1 cellular context compared by ENCODE assay signal in the genomic region with DNA sequence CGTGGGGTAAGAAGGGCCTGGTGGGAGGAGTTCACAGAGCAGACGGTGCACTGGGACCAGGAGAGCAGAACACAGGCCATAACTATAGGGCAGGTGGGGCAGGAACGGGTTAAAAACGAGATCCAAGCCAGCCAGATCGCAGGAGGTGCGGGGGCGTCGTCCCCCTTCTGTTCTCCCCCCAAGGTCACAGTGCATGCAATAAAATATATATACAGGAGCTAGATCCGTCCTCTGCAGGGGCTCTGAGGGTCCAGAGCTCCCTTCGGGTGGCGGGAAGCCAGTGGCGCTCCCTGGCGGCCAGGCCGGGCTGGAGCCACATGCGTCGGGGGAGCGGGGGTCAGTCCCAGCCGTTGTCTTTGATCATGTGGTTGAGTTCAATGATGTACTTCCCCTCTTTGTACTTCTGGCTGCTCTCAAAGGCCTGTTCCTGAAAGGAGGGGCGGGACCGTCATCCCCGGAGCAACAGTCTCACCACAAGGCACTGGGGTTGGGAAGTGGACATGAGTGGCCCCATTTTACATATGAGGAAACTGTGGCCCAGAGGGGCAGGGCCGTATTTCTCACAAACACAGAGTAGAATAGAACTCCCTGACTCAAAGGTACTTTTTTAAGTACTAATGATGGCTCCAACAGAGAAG.
TF ChIP-seq lines count a peak whose summit lies in the region.

No MANE protein-coding gene starts in this region.

TF ChIP-seq in WTC11, 78 proteins besides CTCF, POLR2A, EP300 and RAD21 (continued from another document):
- TF ChIP-seq, protein P1, sequence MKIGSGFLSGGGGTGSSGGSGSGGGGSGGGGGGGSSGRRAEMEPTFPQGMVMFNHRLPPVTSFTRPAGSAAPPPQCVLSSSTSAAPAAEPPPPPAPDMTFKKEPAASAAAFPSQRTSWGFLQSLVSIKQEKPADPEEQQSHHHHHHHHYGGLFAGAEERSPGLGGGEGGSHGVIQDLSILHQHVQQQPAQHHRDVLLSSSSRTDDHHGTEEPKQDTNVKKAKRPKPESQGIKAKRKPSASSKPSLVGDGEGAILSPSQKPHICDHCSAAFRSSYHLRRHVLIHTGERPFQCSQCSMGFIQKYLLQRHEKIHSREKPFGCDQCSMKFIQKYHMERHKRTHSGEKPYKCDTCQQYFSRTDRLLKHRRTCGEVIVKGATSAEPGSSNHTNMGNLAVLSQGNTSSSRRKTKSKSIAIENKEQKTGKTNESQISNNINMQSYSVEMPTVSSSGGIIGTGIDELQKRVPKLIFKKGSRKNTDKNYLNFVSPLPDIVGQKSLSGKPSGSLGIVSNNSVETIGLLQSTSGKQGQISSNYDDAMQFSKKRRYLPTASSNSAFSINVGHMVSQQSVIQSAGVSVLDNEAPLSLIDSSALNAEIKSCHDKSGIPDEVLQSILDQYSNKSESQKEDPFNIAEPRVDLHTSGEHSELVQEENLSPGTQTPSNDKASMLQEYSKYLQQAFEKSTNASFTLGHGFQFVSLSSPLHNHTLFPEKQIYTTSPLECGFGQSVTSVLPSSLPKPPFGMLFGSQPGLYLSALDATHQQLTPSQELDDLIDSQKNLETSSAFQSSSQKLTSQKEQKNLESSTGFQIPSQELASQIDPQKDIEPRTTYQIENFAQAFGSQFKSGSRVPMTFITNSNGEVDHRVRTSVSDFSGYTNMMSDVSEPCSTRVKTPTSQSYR (CRISPR knock-in tag; IDR thresholded peaks at IDR 0.05): no peak
- TF ChIP-seq, protein P2, sequence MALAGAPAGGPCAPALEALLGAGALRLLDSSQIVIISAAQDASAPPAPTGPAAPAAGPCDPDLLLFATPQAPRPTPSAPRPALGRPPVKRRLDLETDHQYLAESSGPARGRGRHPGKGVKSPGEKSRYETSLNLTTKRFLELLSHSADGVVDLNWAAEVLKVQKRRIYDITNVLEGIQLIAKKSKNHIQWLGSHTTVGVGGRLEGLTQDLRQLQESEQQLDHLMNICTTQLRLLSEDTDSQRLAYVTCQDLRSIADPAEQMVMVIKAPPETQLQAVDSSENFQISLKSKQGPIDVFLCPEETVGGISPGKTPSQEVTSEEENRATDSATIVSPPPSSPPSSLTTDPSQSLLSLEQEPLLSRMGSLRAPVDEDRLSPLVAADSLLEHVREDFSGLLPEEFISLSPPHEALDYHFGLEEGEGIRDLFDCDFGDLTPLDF (CRISPR knock-in tag; IDR thresholded peaks at IDR 0.05): 0 out of 2 replicates have a peak, but pooled peaks have one; percentile 5
- TF ChIP-seq FOXK1 (CRISPR knock-in tag; IDR thresholded peaks at IDR 0.05) (peak; percentile 47; the same call in 1 of the 2 replicates), GTF2I (CRISPR knock-in tag; conservative IDR thresholded peaks at IDR 0.05) (peak; percentile 91), RELA (CRISPR knock-in tag; IDR thresholded peaks at IDR 0.05; ENCODE audit: borderline replicate concordance) (no peak), CBFB (CRISPR knock-in tag; IDR thresholded peaks at IDR 0.05; ENCODE audit: low read depth) (no peak), ZNF121 (CRISPR knock-in tag; IDR thresholded peaks at IDR 0.05) (peak; percentile 45; the same call in 1 of the 2 replicates), CREB1 (CRISPR knock-in tag; IDR thresholded peaks at IDR 0.05) (no peak), MYBL2 (CRISPR knock-in tag; IDR thresholded peaks at IDR 0.05) (peak; percentile 81; the same call in 1 of the 2 replicates)
- TF ChIP-seq, protein P3, sequence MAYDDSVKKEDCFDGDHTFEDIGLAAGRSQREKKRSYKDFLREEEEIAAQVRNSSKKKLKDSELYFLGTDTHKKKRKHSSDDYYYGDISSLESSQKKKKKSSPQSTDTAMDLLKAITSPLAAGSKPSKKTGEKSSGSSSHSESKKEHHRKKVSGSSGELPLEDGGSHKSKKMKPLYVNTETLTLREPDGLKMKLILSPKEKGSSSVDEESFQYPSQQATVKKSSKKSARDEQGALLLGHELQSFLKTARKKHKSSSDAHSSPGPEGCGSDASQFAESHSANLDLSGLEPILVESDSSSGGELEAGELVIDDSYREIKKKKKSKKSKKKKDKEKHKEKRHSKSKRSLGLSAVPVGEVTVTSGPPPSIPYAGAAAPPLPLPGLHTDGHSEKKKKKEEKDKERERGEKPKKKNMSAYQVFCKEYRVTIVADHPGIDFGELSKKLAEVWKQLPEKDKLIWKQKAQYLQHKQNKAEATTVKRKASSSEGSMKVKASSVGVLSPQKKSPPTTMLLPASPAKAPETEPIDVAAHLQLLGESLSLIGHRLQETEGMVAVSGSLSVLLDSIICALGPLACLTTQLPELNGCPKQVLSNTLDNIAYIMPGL (CRISPR knock-in tag; IDR thresholded peaks at IDR 0.05): peak; percentile 28; the same call in 1 of the 2 replicates
- TF ChIP-seq, protein P4, sequence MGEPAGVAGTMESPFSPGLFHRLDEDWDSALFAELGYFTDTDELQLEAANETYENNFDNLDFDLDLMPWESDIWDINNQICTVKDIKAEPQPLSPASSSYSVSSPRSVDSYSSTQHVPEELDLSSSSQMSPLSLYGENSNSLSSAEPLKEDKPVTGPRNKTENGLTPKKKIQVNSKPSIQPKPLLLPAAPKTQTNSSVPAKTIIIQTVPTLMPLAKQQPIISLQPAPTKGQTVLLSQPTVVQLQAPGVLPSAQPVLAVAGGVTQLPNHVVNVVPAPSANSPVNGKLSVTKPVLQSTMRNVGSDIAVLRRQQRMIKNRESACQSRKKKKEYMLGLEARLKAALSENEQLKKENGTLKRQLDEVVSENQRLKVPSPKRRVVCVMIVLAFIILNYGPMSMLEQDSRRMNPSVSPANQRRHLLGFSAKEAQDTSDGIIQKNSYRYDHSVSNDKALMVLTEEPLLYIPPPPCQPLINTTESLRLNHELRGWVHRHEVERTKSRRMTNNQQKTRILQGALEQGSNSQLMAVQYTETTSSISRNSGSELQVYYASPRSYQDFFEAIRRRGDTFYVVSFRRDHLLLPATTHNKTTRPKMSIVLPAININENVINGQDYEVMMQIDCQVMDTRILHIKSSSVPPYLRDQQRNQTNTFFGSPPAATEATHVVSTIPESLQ (CRISPR knock-in tag; IDR thresholded peaks at IDR 0.05): no peak
- TF ChIP-seq, protein P5, sequence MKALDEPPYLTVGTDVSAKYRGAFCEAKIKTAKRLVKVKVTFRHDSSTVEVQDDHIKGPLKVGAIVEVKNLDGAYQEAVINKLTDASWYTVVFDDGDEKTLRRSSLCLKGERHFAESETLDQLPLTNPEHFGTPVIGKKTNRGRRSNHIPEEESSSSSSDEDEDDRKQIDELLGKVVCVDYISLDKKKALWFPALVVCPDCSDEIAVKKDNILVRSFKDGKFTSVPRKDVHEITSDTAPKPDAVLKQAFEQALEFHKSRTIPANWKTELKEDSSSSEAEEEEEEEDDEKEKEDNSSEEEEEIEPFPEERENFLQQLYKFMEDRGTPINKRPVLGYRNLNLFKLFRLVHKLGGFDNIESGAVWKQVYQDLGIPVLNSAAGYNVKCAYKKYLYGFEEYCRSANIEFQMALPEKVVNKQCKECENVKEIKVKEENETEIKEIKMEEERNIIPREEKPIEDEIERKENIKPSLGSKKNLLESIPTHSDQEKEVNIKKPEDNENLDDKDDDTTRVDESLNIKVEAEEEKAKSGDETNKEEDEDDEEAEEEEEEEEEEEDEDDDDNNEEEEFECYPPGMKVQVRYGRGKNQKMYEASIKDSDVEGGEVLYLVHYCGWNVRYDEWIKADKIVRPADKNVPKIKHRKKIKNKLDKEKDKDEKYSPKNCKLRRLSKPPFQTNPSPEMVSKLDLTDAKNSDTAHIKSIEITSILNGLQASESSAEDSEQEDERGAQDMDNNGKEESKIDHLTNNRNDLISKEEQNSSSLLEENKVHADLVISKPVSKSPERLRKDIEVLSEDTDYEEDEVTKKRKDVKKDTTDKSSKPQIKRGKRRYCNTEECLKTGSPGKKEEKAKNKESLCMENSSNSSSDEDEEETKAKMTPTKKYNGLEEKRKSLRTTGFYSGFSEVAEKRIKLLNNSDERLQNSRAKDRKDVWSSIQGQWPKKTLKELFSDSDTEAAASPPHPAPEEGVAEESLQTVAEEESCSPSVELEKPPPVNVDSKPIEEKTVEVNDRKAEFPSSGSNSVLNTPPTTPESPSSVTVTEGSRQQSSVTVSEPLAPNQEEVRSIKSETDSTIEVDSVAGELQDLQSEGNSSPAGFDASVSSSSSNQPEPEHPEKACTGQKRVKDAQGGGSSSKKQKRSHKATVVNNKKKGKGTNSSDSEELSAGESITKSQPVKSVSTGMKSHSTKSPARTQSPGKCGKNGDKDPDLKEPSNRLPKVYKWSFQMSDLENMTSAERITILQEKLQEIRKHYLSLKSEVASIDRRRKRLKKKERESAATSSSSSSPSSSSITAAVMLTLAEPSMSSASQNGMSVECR (CRISPR knock-in tag; IDR thresholded peaks at IDR 0.05; ENCODE audit: borderline replicate concordance): no peak
- TF ChIP-seq, protein P6, sequence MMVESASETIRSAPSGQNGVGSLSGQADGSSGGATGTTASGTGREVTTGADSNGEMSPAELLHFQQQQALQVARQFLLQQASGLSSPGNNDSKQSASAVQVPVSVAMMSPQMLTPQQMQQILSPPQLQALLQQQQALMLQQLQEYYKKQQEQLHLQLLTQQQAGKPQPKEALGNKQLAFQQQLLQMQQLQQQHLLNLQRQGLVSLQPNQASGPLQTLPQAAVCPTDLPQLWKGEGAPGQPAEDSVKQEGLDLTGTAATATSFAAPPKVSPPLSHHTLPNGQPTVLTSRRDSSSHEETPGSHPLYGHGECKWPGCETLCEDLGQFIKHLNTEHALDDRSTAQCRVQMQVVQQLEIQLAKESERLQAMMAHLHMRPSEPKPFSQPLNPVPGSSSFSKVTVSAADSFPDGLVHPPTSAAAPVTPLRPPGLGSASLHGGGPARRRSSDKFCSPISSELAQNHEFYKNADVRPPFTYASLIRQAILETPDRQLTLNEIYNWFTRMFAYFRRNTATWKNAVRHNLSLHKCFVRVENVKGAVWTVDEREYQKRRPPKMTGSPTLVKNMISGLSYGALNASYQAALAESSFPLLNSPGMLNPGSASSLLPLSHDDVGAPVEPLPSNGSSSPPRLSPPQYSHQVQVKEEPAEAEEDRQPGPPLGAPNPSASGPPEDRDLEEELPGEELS (CRISPR knock-in tag; IDR thresholded peaks at IDR 0.05): no peak
- TF ChIP-seq, protein P7, sequence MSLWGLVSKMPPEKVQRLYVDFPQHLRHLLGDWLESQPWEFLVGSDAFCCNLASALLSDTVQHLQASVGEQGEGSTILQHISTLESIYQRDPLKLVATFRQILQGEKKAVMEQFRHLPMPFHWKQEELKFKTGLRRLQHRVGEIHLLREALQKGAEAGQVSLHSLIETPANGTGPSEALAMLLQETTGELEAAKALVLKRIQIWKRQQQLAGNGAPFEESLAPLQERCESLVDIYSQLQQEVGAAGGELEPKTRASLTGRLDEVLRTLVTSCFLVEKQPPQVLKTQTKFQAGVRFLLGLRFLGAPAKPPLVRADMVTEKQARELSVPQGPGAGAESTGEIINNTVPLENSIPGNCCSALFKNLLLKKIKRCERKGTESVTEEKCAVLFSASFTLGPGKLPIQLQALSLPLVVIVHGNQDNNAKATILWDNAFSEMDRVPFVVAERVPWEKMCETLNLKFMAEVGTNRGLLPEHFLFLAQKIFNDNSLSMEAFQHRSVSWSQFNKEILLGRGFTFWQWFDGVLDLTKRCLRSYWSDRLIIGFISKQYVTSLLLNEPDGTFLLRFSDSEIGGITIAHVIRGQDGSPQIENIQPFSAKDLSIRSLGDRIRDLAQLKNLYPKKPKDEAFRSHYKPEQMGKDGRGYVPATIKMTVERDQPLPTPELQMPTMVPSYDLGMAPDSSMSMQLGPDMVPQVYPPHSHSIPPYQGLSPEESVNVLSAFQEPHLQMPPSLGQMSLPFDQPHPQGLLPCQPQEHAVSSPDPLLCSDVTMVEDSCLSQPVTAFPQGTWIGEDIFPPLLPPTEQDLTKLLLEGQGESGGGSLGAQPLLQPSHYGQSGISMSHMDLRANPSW (CRISPR knock-in tag; conservative IDR thresholded peaks at IDR 0.05; ENCODE audit: low read depth): no peak
- TF ChIP-seq, protein P8, sequence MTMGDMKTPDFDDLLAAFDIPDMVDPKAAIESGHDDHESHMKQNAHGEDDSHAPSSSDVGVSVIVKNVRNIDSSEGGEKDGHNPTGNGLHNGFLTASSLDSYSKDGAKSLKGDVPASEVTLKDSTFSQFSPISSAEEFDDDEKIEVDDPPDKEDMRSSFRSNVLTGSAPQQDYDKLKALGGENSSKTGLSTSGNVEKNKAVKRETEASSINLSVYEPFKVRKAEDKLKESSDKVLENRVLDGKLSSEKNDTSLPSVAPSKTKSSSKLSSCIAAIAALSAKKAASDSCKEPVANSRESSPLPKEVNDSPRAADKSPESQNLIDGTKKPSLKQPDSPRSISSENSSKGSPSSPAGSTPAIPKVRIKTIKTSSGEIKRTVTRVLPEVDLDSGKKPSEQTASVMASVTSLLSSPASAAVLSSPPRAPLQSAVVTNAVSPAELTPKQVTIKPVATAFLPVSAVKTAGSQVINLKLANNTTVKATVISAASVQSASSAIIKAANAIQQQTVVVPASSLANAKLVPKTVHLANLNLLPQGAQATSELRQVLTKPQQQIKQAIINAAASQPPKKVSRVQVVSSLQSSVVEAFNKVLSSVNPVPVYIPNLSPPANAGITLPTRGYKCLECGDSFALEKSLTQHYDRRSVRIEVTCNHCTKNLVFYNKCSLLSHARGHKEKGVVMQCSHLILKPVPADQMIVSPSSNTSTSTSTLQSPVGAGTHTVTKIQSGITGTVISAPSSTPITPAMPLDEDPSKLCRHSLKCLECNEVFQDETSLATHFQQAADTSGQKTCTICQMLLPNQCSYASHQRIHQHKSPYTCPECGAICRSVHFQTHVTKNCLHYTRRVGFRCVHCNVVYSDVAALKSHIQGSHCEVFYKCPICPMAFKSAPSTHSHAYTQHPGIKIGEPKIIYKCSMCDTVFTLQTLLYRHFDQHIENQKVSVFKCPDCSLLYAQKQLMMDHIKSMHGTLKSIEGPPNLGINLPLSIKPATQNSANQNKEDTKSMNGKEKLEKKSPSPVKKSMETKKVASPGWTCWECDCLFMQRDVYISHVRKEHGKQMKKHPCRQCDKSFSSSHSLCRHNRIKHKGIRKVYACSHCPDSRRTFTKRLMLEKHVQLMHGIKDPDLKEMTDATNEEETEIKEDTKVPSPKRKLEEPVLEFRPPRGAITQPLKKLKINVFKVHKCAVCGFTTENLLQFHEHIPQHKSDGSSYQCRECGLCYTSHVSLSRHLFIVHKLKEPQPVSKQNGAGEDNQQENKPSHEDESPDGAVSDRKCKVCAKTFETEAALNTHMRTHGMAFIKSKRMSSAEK (CRISPR knock-in tag; IDR thresholded peaks at IDR 0.05; ENCODE audit: borderline replicate concordance): no peak
- TF ChIP-seq, protein P9, sequence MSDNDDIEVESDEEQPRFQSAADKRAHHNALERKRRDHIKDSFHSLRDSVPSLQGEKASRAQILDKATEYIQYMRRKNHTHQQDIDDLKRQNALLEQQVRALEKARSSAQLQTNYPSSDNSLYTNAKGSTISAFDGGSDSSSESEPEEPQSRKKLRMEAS (CRISPR knock-in tag; IDR thresholded peaks at IDR 0.05): peak; percentile 50; the same call in 1 of the 2 replicates
- TF ChIP-seq, protein P10, sequence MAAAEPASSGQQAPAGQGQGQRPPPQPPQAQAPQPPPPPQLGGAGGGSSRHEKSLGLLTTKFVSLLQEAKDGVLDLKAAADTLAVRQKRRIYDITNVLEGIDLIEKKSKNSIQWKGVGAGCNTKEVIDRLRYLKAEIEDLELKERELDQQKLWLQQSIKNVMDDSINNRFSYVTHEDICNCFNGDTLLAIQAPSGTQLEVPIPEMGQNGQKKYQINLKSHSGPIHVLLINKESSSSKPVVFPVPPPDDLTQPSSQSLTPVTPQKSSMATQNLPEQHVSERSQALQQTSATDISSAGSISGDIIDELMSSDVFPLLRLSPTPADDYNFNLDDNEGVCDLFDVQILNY (CRISPR knock-in tag; IDR thresholded peaks at IDR 0.05): peak; percentile 65; the same call in 1 of the 2 replicates
TF ChIP-seq in WTC11: peak in this region for 14.
